Comparison of ENCODE assay signal across 9 cellular contexts in genomic region chr3:143529018-143529478, GRCh38.
DNase-seq lines count a peak whose midpoint lies in the region; ATAC-seq and TF ChIP-seq lines count a peak whose summit lies in the region.
"Had no signal": no experiment of that assay in that cellular context is flagged by ENCODE, and none has a peak within 500 bp of the region (broad histone marks: within the 10 kb centered on the region; RNA-seq: fewer than 3 reads in every experiment).

No MANE protein-coding gene starts in this region.

- no peak overlapping the region for H3K18ac ChIP-seq in neuronal stem cell (ENCODE audit: low read length)

- H4K91ac ChIP-seq in neuronal stem cell (ENCODE audit: low read depth, low read length, poor library complexity): no peak overlapping the region

- H3K4me3 Mint-ChIP-seq in activated T-helper 2 cell treated with anti-CD3 and anti-CD28 coated beads, Interferon-gamma antibody, Interleukin-2, Interleukin-4, amounts not matched to agents 10 μg/mL and 5 μg/mL and 100 μg/mL, durations not matched to agents 14 hours and 24 hours and 36 hours (ENCODE audit: low read depth): no peak overlapping the region

- ATAC-seq in GM21526 (IDR thresholded peaks at IDR 0.05; ENCODE audit: low FRiP score, unreplicated experiment): peak; percentile 56
- peak; percentile 64 for ATAC-seq in lung (ENCODE audit: insufficient read depth, low FRiP score)
- no peak for ATAC-seq in foreskin keratinocyte

- no peak overlapping the region for H2BK5ac ChIP-seq in neuronal stem cell (ENCODE audit: low read length)

- no peak overlapping the region for H3K23ac ChIP-seq in neuronal stem cell (ENCODE audit: low read depth, low read length, poor library complexity)

- no peak overlapping the region for H2BK15ac ChIP-seq in neuronal stem cell (ENCODE audit: low read length)

- no peaks in the 10 kb centered on the region for H3K79me1 ChIP-seq in neuronal stem cell (ENCODE audit: low read depth, low read length)

- H2BK12ac ChIP-seq in neuronal stem cell (ENCODE audit: low read length): no peak overlapping the region

- H3K27ac ChIP-seq in lung (ENCODE audit: low read depth in 1 of 2, low read length in 1 of 2) (no peak overlapping the region), neuronal stem cell (replicated peaks; ENCODE audit: low read length) (no peak overlapping the region), foreskin keratinocyte (no peak overlapping the region)

- peak overlapping the region; percentile 17 for H3K4me2 ChIP-seq in Loucy (ENCODE audit: low read depth, low read length, poor library complexity, severe bottlenecking)
- no peak overlapping the region for H3K4me2 ChIP-seq in neuronal stem cell (ENCODE audit: insufficient read depth, low read length, poor library complexity, severe bottlenecking)

- H3K36me3 ChIP-seq in Loucy (ENCODE audit: insufficient read depth, low read length) (no peaks in the 10 kb centered on the region), lung (ENCODE audit: control insufficient read depth in 2 of 2, insufficient read depth in 2 of 2, low read length in 2 of 2) (no peaks in the 10 kb centered on the region), neuronal stem cell (replicated peaks in 1 of 2; ENCODE audit: control insufficient read depth in 2 of 2, insufficient read depth in 2 of 2, low read length in 2 of 2) (no peaks in the 10 kb centered on the region)

- H2AFZ ChIP-seq in Loucy (ENCODE audit: low read length): 0 out of 2 replicates have a peak overlapping the region, but pooled peaks have one; percentile 33
- H2AFZ ChIP-seq in neuronal stem cell (ENCODE audit: low read length): no peak overlapping the region

- no peaks in the 10 kb centered on the region for H4K20me1 ChIP-seq in Loucy (ENCODE audit: insufficient read depth, low read length, poor library complexity, severe bottlenecking)

- H3K4me3 ChIP-seq in Loucy (ENCODE audit: low read length, poor library complexity, severe bottlenecking): no peak overlapping the region
- no peak overlapping the region for H3K4me3 ChIP-seq in lung
- no peak overlapping the region for H3K4me3 ChIP-seq in neuronal stem cell (ENCODE audit: low read length in 2 of 2)

- intact Hi-C loops in activated T-helper 2 cell treated with anti-CD3 and anti-CD28 coated beads, Interferon-gamma antibody, Interleukin-2, Interleukin-4, amounts not matched to agents 10 μg/mL and 5 μg/mL and 100 μg/mL, durations not matched to agents 14 hours and 24 hours and 36 hours (cut with micrococcal nuclease): no loop called here

- no peaks in the 10 kb centered on the region for H3K9me3 Mint-ChIP-seq in activated T-helper 2 cell treated with anti-CD3 and anti-CD28 coated beads, Interferon-gamma antibody, Interleukin-2, Interleukin-4, amounts not matched to agents 10 μg/mL and 5 μg/mL and 100 μg/mL, durations not matched to agents 14 hours and 24 hours and 36 hours

- no peaks in the 10 kb centered on the region for H3K36me3 Mint-ChIP-seq in activated T-helper 2 cell treated with anti-CD3 and anti-CD28 coated beads, Interferon-gamma antibody, Interleukin-2, Interleukin-4, amounts not matched to agents 10 μg/mL and 5 μg/mL and 100 μg/mL, durations not matched to agents 14 hours and 24 hours and 36 hours (ENCODE audit: low read depth)

- H3K4me1 ChIP-seq in Loucy (ENCODE audit: insufficient read depth, low read length, poor library complexity, severe bottlenecking): peaks cover 11% of the 10 kb centered on the region
- H3K4me1 ChIP-seq in lung (ENCODE audit: control insufficient read depth in 2 of 2, insufficient read depth in 2 of 2, low read length in 2 of 2): peaks cover 0 to 2% of the 10 kb centered on the region in 2 donors
- no peaks in the 10 kb centered on the region for H3K4me1 ChIP-seq in neuronal stem cell (ENCODE audit: control insufficient read depth in 2 of 2, insufficient read depth in 1 of 2, low read depth in 1 of 2, low read length in 2 of 2)
- H3K4me1 ChIP-seq in foreskin keratinocyte: no peaks in the 10 kb centered on the region

- no peak overlapping the region for H3K14ac ChIP-seq in neuronal stem cell (ENCODE audit: low read length)

- no peak overlapping the region for H4K8ac ChIP-seq in neuronal stem cell (ENCODE audit: low read depth, low read length)

- H3K9me3 ChIP-seq in Loucy (ENCODE audit: insufficient read depth, low read depth, low read length): no peaks in the 10 kb centered on the region
- H3K9me3 ChIP-seq in lung (ENCODE audit: control insufficient read depth in 2 of 2, insufficient read depth in 1 of 2, low read length in 1 of 2): peaks cover 0 to 2% of the 10 kb centered on the region in 2 donors
- peaks cover 0 to 2% of the 10 kb centered on the region in 2 donors for H3K9me3 ChIP-seq in neuronal stem cell (replicated peaks in 1 of 2; ENCODE audit: control insufficient read depth in 2 of 2, insufficient read depth in 1 of 2, low read depth in 1 of 2, low read length in 2 of 2)

- H3K27me3 ChIP-seq in Loucy (ENCODE audit: insufficient read depth, low read length, poor library complexity, severe bottlenecking) (no peaks in the 10 kb centered on the region), lung (ENCODE audit: control insufficient read depth, insufficient read depth) (no peaks in the 10 kb centered on the region), neuronal stem cell (ENCODE audit: control insufficient read depth in 3 of 3, insufficient read depth in 3 of 3, low read depth in 1 of 3, low read length in 3 of 3) (no peaks in the 10 kb centered on the region), foreskin keratinocyte (no peaks in the 10 kb centered on the region)

- H3F3A ChIP-seq in Loucy (ENCODE audit: low read depth): no peaks in the 10 kb centered on the region

- 23 to 29% methylated on average over 5 of the region's 5 CpGs for WGBS in lung, 2 donors
- no CpG with 5 or more reads among the region's 5 CpGs for WGBS in neuronal stem cell (ENCODE audit: extremely low coverage in 2 of 2, insufficient read length in 2 of 2, insufficient replicate concordance in 1 of 2), 2 donors

- in situ Hi-C loops in ACHN (cut with HindIII; ENCODE audit: low pct_ligation_motif_present, low pct_unique_long_range_greater_than_20kb, low sequenced_read_pairs): no loop called here

- H3K4ac ChIP-seq in neuronal stem cell (ENCODE audit: low read length): no peak overlapping the region

- H3K9ac ChIP-seq in Loucy (ENCODE audit: low read depth, low read length, poor library complexity, severe bottlenecking) (no peak overlapping the region), neuronal stem cell (ENCODE audit: low read depth, low read length, poor library complexity) (no peak overlapping the region)

- H2BK120ac ChIP-seq in neuronal stem cell (ENCODE audit: low read depth, low read length): no peak overlapping the region

- H3K4me1 Mint-ChIP-seq in activated T-helper 2 cell treated with anti-CD3 and anti-CD28 coated beads, Interferon-gamma antibody, Interleukin-2, Interleukin-4, amounts not matched to agents 10 μg/mL and 5 μg/mL and 100 μg/mL, durations not matched to agents 14 hours and 24 hours and 36 hours (ENCODE audit: low read depth): peaks cover 4% of the 10 kb centered on the region

- H2AK5ac ChIP-seq in neuronal stem cell (ENCODE audit: low read depth, low read length): no peak overlapping the region

- TF ChIP-seq CTCF in GM10266 (IDR thresholded peaks at IDR 0.05; ENCODE audit: control insufficient read depth, insufficient read depth, low read depth, missing control alignments) (no peak), Loucy (conservative IDR thresholded peaks at IDR 0.05; ENCODE audit: low read length) (no peak), lung (IDR thresholded peaks at IDR 0.05; ENCODE audit: control extremely low read depth, extremely low read depth) (no peak), foreskin keratinocyte (conservative IDR thresholded peaks at IDR 0.05) (no peak)

- peaks cover 4% of the 10 kb centered on the region for H3K27me3 Mint-ChIP-seq in activated T-helper 2 cell treated with anti-CD3 and anti-CD28 coated beads, Interferon-gamma antibody, Interleukin-2, Interleukin-4, amounts not matched to agents 10 μg/mL and 5 μg/mL and 100 μg/mL, durations not matched to agents 14 hours and 24 hours and 36 hours (ENCODE audit: low read depth)

- DNase-seq in GM10266 (ENCODE audit: extremely low spot score) (peak; percentile 25), lung (ENCODE audit: low spot score) (peak; percentile 32), neuronal stem cell (ENCODE audit: low spot score) (no peak), ACHN (no peak), foreskin keratinocyte (no peak)
- no peak for DNase-seq in activated T-helper 2 cell treated with anti-CD3 and anti-CD28 coated beads, Interferon-gamma antibody, Interleukin-2, Interleukin-4, amounts not matched to agents 10 μg/mL and 5 μg/mL and 100 μg/mL, durations not matched to agents 14 hours and 24 hours and 36 hours (ENCODE audit: low spot score)
- DNase-seq: SW 1271 had no signal

- no peaks in the 10 kb centered on the region for H3K79me2 ChIP-seq in Loucy (ENCODE audit: insufficient read depth, low read length)

- H3K9me2 ChIP-seq in Loucy (replicated peaks; ENCODE audit: low read depth, low read length): no peaks in the 10 kb centered on the region

- no peak overlapping the region for H3K27ac Mint-ChIP-seq in activated T-helper 2 cell treated with anti-CD3 and anti-CD28 coated beads, Interferon-gamma antibody, Interleukin-2, Interleukin-4, amounts not matched to agents 10 μg/mL and 5 μg/mL and 100 μg/mL, durations not matched to agents 14 hours and 24 hours and 36 hours

Comparison
In these comparisons a context has a peak if more than half of its experiments do, and no peak if none do; other contexts are left out.
1. DNase-seq: peak in GM10266 (single experiment) and lung (single experiment); none in neuronal stem cell (single experiment), ACHN (single experiment), foreskin keratinocyte (0 of 2) and activated T-helper 2 cell treated with anti-CD3 and anti-CD28 coated beads, Interferon-gamma antibody, Interleukin-2, Interleukin-4, amounts not matched to agents 10 μg/mL and 5 μg/mL and 100 μg/mL, durations not matched to agents 14 hours and 24 hours and 36 hours (single experiment).